ENCODE assay signal across 26 cellular contexts in genomic region chr11:76695133-76695532, GRCh38. TPM values are rescaled to one million over a fixed set of nuclear protein-coding genes. Genes with fewer than 3 reads are reported as not detected.
DNase-seq lines count a peak whose midpoint lies in the region; ATAC-seq, FAIRE-seq and TF ChIP-seq lines count a peak whose summit lies in the region.
"Had no signal": no experiment of that assay in that cellular context is flagged by ENCODE, and none has a peak within 500 bp of the region (broad histone marks: within the 10 kb centered on the region; RNA-seq: fewer than 3 reads in every experiment).

No MANE protein-coding gene starts in this region.

- H3K4me3 ChIP-seq in K562 (no peak overlapping the region), smooth muscle cell (no peak overlapping the region)
- H3K4me3 ChIP-seq: cardiac muscle cell, dorsolateral prefrontal cortex, hepatocyte, left lung, upper lobe of right lung had no signal

- no peak for TF ChIP-seq POLR2A in K562 (conservative IDR thresholded peaks at IDR 0.05)

- H2AFZ ChIP-seq in K562 (ENCODE audit: low read depth, low read length) = no peak overlapping the region; the same call in 1 of the 2 replicates
- no peak overlapping the region for H2AFZ ChIP-seq in smooth muscle cell (ENCODE audit: low read depth)
- H2AFZ ChIP-seq: hepatocyte had no signal

- peak; percentile 17 to 41 (median 32); a peak in 3 of 6 replicates for TF ChIP-seq CTCF in K562 (IDR thresholded peaks at IDR 0.05 in 2 of 3, conservative IDR thresholded peaks at IDR 0.05 in 1 of 3; ENCODE audit: insufficient read depth in 2 of 3, low read depth in 1 of 3, low read length in 3 of 3)
- peak; percentile 9 for TF ChIP-seq CTCF in smooth muscle cell (IDR thresholded peaks at IDR 0.05; ENCODE audit: borderline replicate concordance, insufficient read depth, poor library complexity, severe bottlenecking)

- H3K27me3 ChIP-seq in K562 (ENCODE audit: control insufficient read depth in 2 of 2, insufficient read depth in 2 of 2, low read length in 2 of 2) = no peaks in the 10 kb centered on the region; a peak in 1 of 5 replicates
- no peaks in the 10 kb centered on the region for H3K27me3 ChIP-seq in smooth muscle cell (ENCODE audit: low read depth)
- H3K27me3 ChIP-seq: dorsolateral prefrontal cortex, hepatocyte, left lung, upper lobe of right lung had no signal

- H4K20me1 ChIP-seq in K562 (replicated peaks; ENCODE audit: control insufficient read depth, insufficient read depth, low read length) = no peaks in the 10 kb centered on the region
- no peaks in the 10 kb centered on the region for H4K20me1 ChIP-seq in smooth muscle cell (ENCODE audit: low read depth)

- CTCF ChIA-PET in activated CD4-positive, alpha-beta T cell treated with anti-CD3 and anti-CD28 coated beads for 36 hours (lab: Charles Lee) = interaction anchor here (0.6 to 1.0 kb wide), 2 partner anchors 22 to 40 kb away, joined by 3 to 4 read pairs; no protein-coding TSS in a partner anchor
- CTCF ChIA-PET in K562 (lab: Yijun Ruan, JAX; ENCODE audit: low intra/inter-chr PET ratio) = interaction anchor here (0.6 to 0.8 kb wide), 2 partner anchors 144 to 420 kb away, joined by 3 read pairs; no protein-coding TSS in a partner anchor

- no peak overlapping the region for H3K27ac ChIP-seq in K562 (ENCODE audit: extremely low read depth, low read depth, low read length)
- H3K27ac ChIP-seq in smooth muscle cell (ENCODE audit: low read depth) = peak overlapping the region; percentile 68
- H3K27ac ChIP-seq: cardiac muscle cell, dorsolateral prefrontal cortex, hepatocyte, left lung, upper lobe of right lung had no signal

- ATAC-seq in activated CD4-positive, alpha-beta T cell treated with anti-CD3 and anti-CD28 coated beads for 36 hours = no peak
- ATAC-seq in K562 (0 out of 3 replicates have a peak, but pooled peaks have one; percentile 16), HG03196 (IDR thresholded peaks at IDR 0.05; ENCODE audit: unreplicated experiment) (no peak), GM21381 (IDR thresholded peaks at IDR 0.05; ENCODE audit: unreplicated experiment) (no peak)
- ATAC-seq: left lung, sciatic nerve, upper lobe of right lung had no signal

- no peak for TF ChIP-seq EP300 in Ishikawa (IDR thresholded peaks at IDR 0.05; ENCODE audit: borderline replicate concordance)
- no peak for TF ChIP-seq EP300 in K562 (IDR thresholded peaks at IDR 0.05; ENCODE audit: low read length)

- no peaks in the 10 kb centered on the region for H3K27me3 Mint-ChIP-seq in activated CD4-positive, alpha-beta T cell treated with anti-CD3 and anti-CD28 coated beads for 36 hours

- DNase-seq in activated CD4-positive, alpha-beta T cell treated with anti-CD3 and anti-CD28 coated beads for 36 hours = peak; percentile 35
- DNase-seq in activated CD4-positive, alpha-beta T cell treated with anti-CD3 and anti-CD28 coated beads for 4 hours = no peak
- DNase-seq in K562 (ENCODE audit: extremely low read depth in 1 of 4, low spot score in 3 of 4) (peak in 1 of 4 experiments; percentile 43), smooth muscle cell (lab: John Stamatoyannopoulos, UW; ENCODE audit: unreplicated experiment) (no peak), mesenteric fat pad (ENCODE audit: low spot score) (no peak)
- DNase-seq: activated CD4-positive, alpha-beta T cell treated with anti-CD3 and anti-CD28 coated beads for 1 hour; activated naive CD4-positive, alpha-beta T cell treated with anti-CD3 and anti-CD28 coated beads, Interleukin-2, amount 50 U/mL, for 16 hours; activated T-cell treated with anti-CD3 and anti-CD28 coated beads, Interleukin-2, amount 50 U/mL, for 48 hours; foreskin melanocyte; immature natural killer cell; midbrain; NCI-H1105; NCI-H2081; NCI-H510A treated with DMSO at 0.1 percent for 48 hours; Right ventricle myocardium superior; upper lobe of right lung had no signal

- H3K9me1 ChIP-seq in K562 (ENCODE audit: control insufficient read depth, insufficient read depth, low read length) = no peaks in the 10 kb centered on the region

- H3F3A ChIP-seq in smooth muscle cell (ENCODE audit: low read depth) = peaks cover 18% of the 10 kb centered on the region

- H3K9me3 Mint-ChIP-seq in activated CD4-positive, alpha-beta T cell treated with anti-CD3 and anti-CD28 coated beads for 36 hours (ENCODE audit: low read depth) = no peaks in the 10 kb centered on the region
- H3K9me3 Mint-ChIP-seq: CD4-positive, CD25-positive, alpha-beta regulatory T cell; immature natural killer cell; nephron had no signal

- no peaks in the 10 kb centered on the region for H3K36me3 Mint-ChIP-seq in activated CD4-positive, alpha-beta T cell treated with anti-CD3 and anti-CD28 coated beads for 36 hours (ENCODE audit: low read depth)
- H3K36me3 Mint-ChIP-seq: CD4-positive, CD25-positive, alpha-beta regulatory T cell; immature natural killer cell had no signal

- WGBS in K562 (ENCODE audit: insufficient coverage, low coverage, missing lambda C conversion rate) = 36% methylated on average over 13 of the region's 13 CpGs
- 89% methylated on average over 13 of the region's 13 CpGs for WGBS in smooth muscle cell (ENCODE audit: low lambda C conversion rate)

- H3K4me3 Mint-ChIP-seq in activated CD4-positive, alpha-beta T cell treated with anti-CD3 and anti-CD28 coated beads for 36 hours = no peak overlapping the region
- H3K4me3 Mint-ChIP-seq: CD4-positive, CD25-positive, alpha-beta regulatory T cell; immature natural killer cell; nephron had no signal

- in situ Hi-C loops in K562 (cut with MboI) = no loop called here

- no peak overlapping the region for H3K27ac Mint-ChIP-seq in activated CD4-positive, alpha-beta T cell treated with anti-CD3 and anti-CD28 coated beads for 36 hours
- H3K27ac Mint-ChIP-seq: CD4-positive, CD25-positive, alpha-beta regulatory T cell; immature natural killer cell; nephron had no signal

- POLR2A ChIA-PET in activated CD4-positive, alpha-beta T cell treated with anti-CD3 and anti-CD28 coated beads for 36 hours (lab: Charles Lee) = no interaction called here
- POLR2A ChIA-PET in K562 (lab: Yijun Ruan, JAX) = no interaction called here

- H3K36me3 ChIP-seq in K562 (ENCODE audit: control insufficient read depth, insufficient read depth, low read length) = no peaks in the 10 kb centered on the region
- H3K36me3 ChIP-seq in smooth muscle cell (ENCODE audit: low read depth) = no peaks in the 10 kb centered on the region
- H3K36me3 ChIP-seq: cardiac muscle cell, left lung, upper lobe of right lung had no signal

- no TSS peak for BruUV-seq in K562 (replicated peaks; lab: Mats Ljungman, UMichigan)

- intact Hi-C loops in activated CD4-positive, alpha-beta T cell treated with anti-CD3 and anti-CD28 coated beads for 36 hours (cut with DNase I, micrococcal nuclease) = no loop called here
- intact Hi-C loops in K562 (cut with micrococcal nuclease) = no loop called here

- FAIRE-seq in K562 (lab: Jason Lieb, UNC) = peak; percentile 15

- H3K9me3 ChIP-seq in K562 (replicated peaks; ENCODE audit: control insufficient read depth, insufficient read depth, low read depth, low read length) = no peaks in the 10 kb centered on the region
- H3K9me3 ChIP-seq in smooth muscle cell (replicated peaks; ENCODE audit: low read depth) = no peaks in the 10 kb centered on the region
- H3K9me3 ChIP-seq: left lung, upper lobe of right lung had no signal

- H3K79me2 ChIP-seq in K562 (ENCODE audit: control insufficient read depth, insufficient read depth, low read length) (no peaks in the 10 kb centered on the region), smooth muscle cell (ENCODE audit: low read depth) (no peaks in the 10 kb centered on the region)
- H3K79me2 ChIP-seq: hepatocyte had no signal

- peak; percentile 36; the same call in 1 of the 2 replicates for TF ChIP-seq RAD21 in Ishikawa (IDR thresholded peaks at IDR 0.05; ENCODE audit: low read depth)
- peak in 1 of 2 experiments; percentile 54; a peak in 2 of 4 replicates for TF ChIP-seq RAD21 in K562 (CRISPR knock-in tag; conservative IDR thresholded peaks at IDR 0.05 in 1 of 2, IDR thresholded peaks at IDR 0.05 in 1 of 2)

- H3K4me1 ChIP-seq in K562 (replicated peaks in 1 of 2; ENCODE audit: control insufficient read depth in 2 of 2, insufficient read depth in 2 of 2, low read length in 2 of 2) = peaks cover 22 to 29% of the 10 kb centered on the region in 2 experiments
- peaks cover 16% of the 10 kb centered on the region for H3K4me1 ChIP-seq in smooth muscle cell (ENCODE audit: low read depth)

- H3K4me2 ChIP-seq in K562 (ENCODE audit: insufficient read depth, low read length) = no peak overlapping the region
- H3K4me2 ChIP-seq in smooth muscle cell = no peak overlapping the region
- H3K4me2 ChIP-seq: hepatocyte had no signal

- H3K4me1 Mint-ChIP-seq in activated CD4-positive, alpha-beta T cell treated with anti-CD3 and anti-CD28 coated beads for 36 hours = no peaks in the 10 kb centered on the region

- H3K9ac ChIP-seq in K562 (ENCODE audit: insufficient read depth in 1 of 2, low read depth in 2 of 2, low read length in 2 of 2) = no peak overlapping the region
- H3K9ac ChIP-seq in smooth muscle cell (ENCODE audit: low read depth) = peak overlapping the region; percentile 44

RNA-seq across cellular contexts. Expression of gene LRRC32, which starts 24.6 kb away (rescaled TPM):
- total RNA-seq in activated CD4-positive, alpha-beta T cell treated with anti-CD3 and anti-CD28 coated beads for 36 hours = 1 to 10 TPM; 4.7 to 5.7 TPM
- 0.21 and 0.65 TPM in 2 replicates for total RNA-seq in K562 (2011; cell fraction: chromatin; rRNA removed; ENCODE audit: low replicate concordance)
- 0.79 and 1.3 TPM in 2 replicates for total RNA-seq in K562 (2011; cell fraction: nucleolus; rRNA removed)
- 0.76 and 0.81 TPM in 2 replicates for total RNA-seq in K562 (2011; cell fraction: nucleoplasm; rRNA removed)
- total RNA-seq in K562 (2014; rRNA removed) = 0.16 and 0.50 TPM in 2 replicates
- 0.16 TPM in 1 of 2 replicates, not detected in the other for total RNA-seq in K562 (2014; rRNA removed; fragmentation: Illumina TruSeq; extraction: Trizol)
- not detected in 2 replicates for total RNA-seq in K562 (2015; rRNA removed; fragmentation: Illumina TruSeq; extraction: Trizol)
- 0.20 and 0.31 TPM in 2 replicates for total RNA-seq in K562 (2021)
- 0.10 and 0.47 TPM in 2 replicates for polyA plus RNA-seq in K562 (2011; rRNA removed)
- polyA plus RNA-seq in K562 (2011; cell fraction: cytosol; rRNA removed) = 0.44 and 0.48 TPM in 2 replicates
- polyA plus RNA-seq in K562 (2011; cell fraction: nucleus; rRNA removed) = 0.41 and 0.63 TPM in 2 replicates
- 0.12 and 0.65 TPM in 2 replicates for polyA plus RNA-seq in K562 (2012)
- 0.18 and 0.44 TPM in 2 replicates for polyA plus RNA-seq in K562 (2014; fragmentation: Illumina TruSeq; extraction: Trizol)
- polyA plus RNA-seq in K562 (2014; fragmentation: Nextera tagmentation; extraction: Ambion mirVana) = not detected
- 0.08 TPM in 1 of 2 replicates, not detected in the other for polyA plus RNA-seq in K562 (2014; rRNA removed)
- 0.53 and 0.57 TPM in 2 replicates for polyA minus RNA-seq in K562 (2011; rRNA and poly(A)+ RNA removed)
- 0.55 and 0.67 TPM in 2 replicates for polyA minus RNA-seq in K562 (2011; cell fraction: cytosol; rRNA and poly(A)+ RNA removed)
- 0.13 and 0.56 TPM in 2 replicates for polyA minus RNA-seq in K562 (2011; cell fraction: nucleus; rRNA and poly(A)+ RNA removed)
- 147 and 171 TPM in 2 replicates for total RNA-seq in smooth muscle cell
- 330 and 444 TPM in 2 replicates for polyA plus RNA-seq in smooth muscle cell
- total RNA-seq in mesenteric fat pad = 136 TPM

Comparison
In these comparisons a context has a peak if more than half of its experiments do, and no peak if none do; other contexts are left out.
1. RNA of gene LRRC32, which starts 24.6 kb away (total RNA-seq): 147 to 171 TPM in smooth muscle cell and 136 TPM in mesenteric fat pad (single experiment); 4.7 to 5.7 TPM in activated CD4-positive, alpha-beta T cell treated with anti-CD3 and anti-CD28 coated beads for 36 hours and 0.16 to 1.3 TPM in K562; every median in the first group is over 10 times any median in the second.